ENCODE assay signal across 25 cellular contexts in genomic region chr6:144928847-144929246, GRCh38.
"Had no signal": no experiment of that assay in that cellular context is flagged by ENCODE, and none has a peak within 500 bp of the region (broad histone marks: within the 10 kb centered on the region; RNA-seq: fewer than 3 reads in every experiment).

No MANE protein-coding gene starts in this region.

- H3K27ac ChIP-seq: ascending aorta, body of pancreas, KMS-11, RWPE1, SJSA1 had no signal

- H3K27me3 ChIP-seq: ascending aorta, body of pancreas, MG63, SJSA1 had no signal

- H3K4me2 ChIP-seq: KMS-11 had no signal

- H3K4me1 ChIP-seq: ascending aorta, body of pancreas had no signal

- H3K4me3 ChIP-seq: ascending aorta, body of pancreas, MG63, SJSA1 had no signal

- H3K36me3 ChIP-seq: ascending aorta, MG63, SJSA1 had no signal

- ATAC-seq: activated CD8-positive, alpha-beta memory T cell treated with anti-CD3 and anti-CD28 coated beads, Interleukin-2, amount 10 ng/mL, durations not matched to agents 7 days and 5 days; body of pancreas; Panc1 had no signal

- DNase-seq: activated B cell treated with CpG ODN at 0.5 μM for 24 hours; activated CD4-positive, alpha-beta T cell treated with anti-CD3 and anti-CD28 coated beads for 1 hour; activated CD4-positive, alpha-beta T cell treated with anti-CD3 and anti-CD28 coated beads, Interleukin-2, amount 10 ng/mL, durations not matched to agents 24 days and 14 days; activated CD4-positive, alpha-beta T cell treated with anti-CD3 and anti-CD28 coated beads, Interleukin-2, amount 50 U/mL, for 48 hours; activated CD8-positive, alpha-beta memory T cell treated with anti-CD3 and anti-CD28 coated beads, Interleukin-2, amount 10 ng/mL, durations not matched to agents 7 days and 5 days; activated effector memory CD4-positive, alpha-beta T cell treated with Interleukin-2 at 50 U/mL for 16 hours; activated naive CD4-positive, alpha-beta T cell; activated T-cell treated with anti-CD3 and anti-CD28 coated beads, Interleukin-2, amount 50 U/mL, for 24 hours; amniotic stem cell; body of pancreas; central memory CD4-positive, alpha-beta T cell; MG63; MV-4-11; NCI-H1092 treated with DMSO at 0.1 percent for 48 hours; NCI-H1417 treated with DMSO at 0.1 percent for 48 hours; NCI-H1694; NCI-H2029; NCI-H2107; NCI-H510A treated with DMSO at 0.1 percent for 48 hours; Right ventricle myocardium superior had no signal

- H3K9me3 ChIP-seq: ascending aorta, body of pancreas, MG63, SJSA1 had no signal
